In genomic region chr1:55275976-55276375, GRCh38 we compare ENCODE assay signal across 13 cellular contexts.
A peak's percentile ranks its signal among the peaks of the same experiment; 100 is the strongest.
DNase-seq lines count a peak whose midpoint lies in the region; ATAC-seq and TF ChIP-seq lines count a peak whose summit lies in the region.
"Had no signal": no experiment of that assay in that cellular context is flagged by ENCODE, and none has a peak within 500 bp of the region (broad histone marks: within the 10 kb centered on the region; RNA-seq: fewer than 3 reads in every experiment).

No MANE protein-coding gene starts in this region.

- H3K9me3 ChIP-seq in vagina: no peaks in the 10 kb centered on the region

- TF ChIP-seq CTCF in cardiac fibroblast (IDR thresholded peaks at IDR 0.05; ENCODE audit: low read depth, low read length) (no peak), mesothelial cell of epicardium (IDR thresholded peaks at IDR 0.05; ENCODE audit: unreplicated experiment) (no peak), vagina (IDR thresholded peaks at IDR 0.05) (no peak)

- H3K27me3 Mint-ChIP-seq in mesothelial cell of epicardium (ENCODE audit: low read depth): no peaks in the 10 kb centered on the region

- DNase-seq in EH (ENCODE audit: low read depth) (peak; percentile 59), MV-4-11 (lab: John Stamatoyannopoulos, UW) (peak; percentile 18), cardiac fibroblast (ENCODE audit: low read depth in 2 of 2) (peak; percentile 25 to 41), mesothelial cell of epicardium (ENCODE audit: low spot score in 2 of 2, unreplicated experiment in 2 of 2) (no peak), foreskin melanocyte (no peak), vagina (ENCODE audit: extremely low spot score in 2 of 2) (no peak)
- DNase-seq: CD4-positive, CD25-positive, alpha-beta regulatory T cell; islet precursor cell; NCI-H2029; SHP77; stimulated activated CD4-positive, alpha-beta T cell treated with anti-CD3 and anti-CD28 coated beads, Interleukin-4, amount 100 ng/mL, for 1 hour had no signal

- ATAC-seq in GM21526 (IDR thresholded peaks at IDR 0.05; ENCODE audit: low FRiP score, unreplicated experiment): no peak

- H3K27me3 ChIP-seq in vagina: no peaks in the 10 kb centered on the region
- H3K27me3 ChIP-seq: dorsolateral prefrontal cortex had no signal

- peaks cover 10% of the 10 kb centered on the region for H3K4me1 ChIP-seq in vagina

- H3K9me3 Mint-ChIP-seq in mesothelial cell of epicardium: no peaks in the 10 kb centered on the region
- H3K9me3 Mint-ChIP-seq: CD4-positive, CD25-positive, alpha-beta regulatory T cell had no signal

- H3K27ac Mint-ChIP-seq in mesothelial cell of epicardium: peak overlapping the region; percentile 8
- H3K27ac Mint-ChIP-seq: CD4-positive, CD25-positive, alpha-beta regulatory T cell had no signal

- H3K36me3 Mint-ChIP-seq in mesothelial cell of epicardium: no peaks in the 10 kb centered on the region
- H3K36me3 Mint-ChIP-seq: CD4-positive, CD25-positive, alpha-beta regulatory T cell had no signal

- intact Hi-C loops in vagina (cut with DNase I): no loop called here

- TF ChIP-seq POLR2A in vagina (IDR thresholded peaks at IDR 0.05): no peak

- H3K27ac ChIP-seq in vagina: no peak overlapping the region

- H3K4me3 Mint-ChIP-seq in mesothelial cell of epicardium: no peak overlapping the region
- H3K4me3 Mint-ChIP-seq: CD4-positive, CD25-positive, alpha-beta regulatory T cell had no signal

- no peak overlapping the region for H3K4me3 ChIP-seq in cardiac fibroblast (replicated peaks in 1 of 2; ENCODE audit: low read depth in 2 of 2, low read length in 2 of 2)
- H3K4me3 ChIP-seq in vagina: no peak overlapping the region

- H3K4me1 Mint-ChIP-seq in mesothelial cell of epicardium: peaks cover 21% of the 10 kb centered on the region

- H3K36me3 ChIP-seq in vagina: no peaks in the 10 kb centered on the region

Comparison
In these comparisons a context has a peak if more than half of its experiments do, and no peak if none do; other contexts are left out.
1. DNase-seq: peak in EH (single experiment), MV-4-11 (single experiment) and cardiac fibroblast (2 of 2); none in mesothelial cell of epicardium (0 of 2), foreskin melanocyte (single experiment) and vagina (0 of 2).